ENCODE assay signal across 21 cellular contexts in genomic region chr2:53103661-53104060, GRCh38.
DNase-seq lines count a peak whose midpoint lies in the region; TF ChIP-seq lines count a peak whose summit lies in the region.
"Had no signal": no experiment of that assay in that cellular context is flagged by ENCODE, and none has a peak within 500 bp of the region (broad histone marks: within the 10 kb centered on the region; RNA-seq: fewer than 3 reads in every experiment).

No MANE protein-coding gene starts in this region.

- in situ Hi-C loops in astrocyte of the spinal cord (cut with HindIII; ENCODE audit: low sequenced_read_pairs) (no loop called here), brain microvascular endothelial cell (cut with HindIII; ENCODE audit: low pct_ligation_motif_present, low sequenced_read_pairs) (no loop called here)

- peaks cover 5% of the 10 kb centered on the region for H3K4me1 ChIP-seq in smooth muscle cell (ENCODE audit: low read depth)
- H3K4me1 ChIP-seq: colonic mucosa, right lobe of liver had no signal

- no peaks in the 10 kb centered on the region for H4K20me1 ChIP-seq in smooth muscle cell (ENCODE audit: low read depth)

- no peak overlapping the region for H3K27ac ChIP-seq in smooth muscle cell (ENCODE audit: low read depth)
- no peak overlapping the region for H3K27ac ChIP-seq in brain microvascular endothelial cell
- H3K27ac ChIP-seq: body of pancreas, colonic mucosa, right lobe of liver had no signal

- H3K79me2 ChIP-seq in smooth muscle cell (ENCODE audit: low read depth), result no peaks in the 10 kb centered on the region

- H2AFZ ChIP-seq in smooth muscle cell (ENCODE audit: low read depth), result peak overlapping the region; percentile 51

- no peaks in the 10 kb centered on the region for H3K9me3 ChIP-seq in smooth muscle cell (replicated peaks; ENCODE audit: low read depth)
- H3K9me3 ChIP-seq: body of pancreas, colonic mucosa, mucosa of descending colon, right lobe of liver had no signal

- H3K4me2 ChIP-seq in smooth muscle cell, result no peak overlapping the region

- H3K9ac ChIP-seq in smooth muscle cell (ENCODE audit: low read depth), result no peak overlapping the region

- H3K27me3 ChIP-seq in smooth muscle cell (ENCODE audit: low read depth) (no peaks in the 10 kb centered on the region), brain microvascular endothelial cell (replicated peaks) (no peaks in the 10 kb centered on the region)
- H3K27me3 ChIP-seq: body of pancreas, colonic mucosa, right lobe of liver had no signal

- DNase-seq in HT-29 (ENCODE audit: low spot score) (peak; percentile 51), astrocyte of the spinal cord (ENCODE audit: low read depth, low spot score) (peak; percentile 22), iris pigment epithelial cell (ENCODE audit: low read depth) (peak; percentile 3), smooth muscle cell (lab: John Stamatoyannopoulos, UW; ENCODE audit: unreplicated experiment) (no peak), SHP77 treated with DMSO at 0.1 percent for 48 hours (lab: John Stamatoyannopoulos, UW) (no peak), brain microvascular endothelial cell (no peak)
- DNase-seq in stimulated activated CD4-positive, alpha-beta T cell treated with anti-CD3 and anti-CD28 coated beads, Interleukin-2, amount 100 ng/mL, for 48 hours, result no peak
- DNase-seq: activated B cell treated with CpG ODN at 0.5 μM for 24 hours; activated CD8-positive, alpha-beta T cell treated with anti-CD3 and anti-CD28 coated beads for 36 hours; activated naive CD4-positive, alpha-beta T cell treated with anti-CD3 and anti-CD28 coated beads for 36 hours; activated T-cell treated with anti-CD3 and anti-CD28 coated beads, Interleukin-2, amount 50 U/mL, for 4 hours; body of pancreas; CD8-positive, alpha-beta memory T cell; colonic mucosa; Kasumi-1; NCI-H1092 treated with DMSO at 0.1 percent for 48 hours; NCI-H524; occipital lobe; right lobe of liver; stimulated activated naive CD4-positive, alpha-beta T cell had no signal

- TF ChIP-seq CTCF in astrocyte of the spinal cord (IDR thresholded peaks at IDR 0.05; ENCODE audit: low read depth, low read length) (no peak), smooth muscle cell (IDR thresholded peaks at IDR 0.05; ENCODE audit: borderline replicate concordance, insufficient read depth, poor library complexity, severe bottlenecking) (no peak), brain microvascular endothelial cell (IDR thresholded peaks at IDR 0.05; ENCODE audit: low read depth, low read length, missing control alignments) (no peak)

- 79% methylated on average over 1 of the region's 1 CpG for WGBS in smooth muscle cell (ENCODE audit: low lambda C conversion rate)

- H3K4me3 ChIP-seq in astrocyte of the spinal cord (ENCODE audit: low read depth, low read length) (no peak overlapping the region), smooth muscle cell (no peak overlapping the region), brain microvascular endothelial cell (ENCODE audit: low read depth, low read length) (no peak overlapping the region)
- H3K4me3 ChIP-seq: body of pancreas, colonic mucosa, mucosa of descending colon, right lobe of liver had no signal

- H3F3A ChIP-seq in smooth muscle cell (ENCODE audit: low read depth), result no peaks in the 10 kb centered on the region

- H3K36me3 ChIP-seq in smooth muscle cell (ENCODE audit: low read depth) (no peaks in the 10 kb centered on the region), brain microvascular endothelial cell (replicated peaks) (no peaks in the 10 kb centered on the region)
- H3K36me3 ChIP-seq: colonic mucosa, right lobe of liver had no signal

Comparison
In these comparisons a context has a peak if more than half of its experiments do, and no peak if none do; other contexts are left out.
1. DNase-seq: peak in HT-29 (single experiment), astrocyte of the spinal cord (single experiment) and iris pigment epithelial cell (single experiment); none in smooth muscle cell (single experiment), SHP77 treated with DMSO at 0.1 percent for 48 hours (single experiment), stimulated activated CD4-positive, alpha-beta T cell treated with anti-CD3 and anti-CD28 coated beads, Interleukin-2, amount 100 ng/mL, for 48 hours (0 of 2) and brain microvascular endothelial cell (single experiment).